ENCODE assay signal across 14 cellular contexts in the genomic region with DNA sequence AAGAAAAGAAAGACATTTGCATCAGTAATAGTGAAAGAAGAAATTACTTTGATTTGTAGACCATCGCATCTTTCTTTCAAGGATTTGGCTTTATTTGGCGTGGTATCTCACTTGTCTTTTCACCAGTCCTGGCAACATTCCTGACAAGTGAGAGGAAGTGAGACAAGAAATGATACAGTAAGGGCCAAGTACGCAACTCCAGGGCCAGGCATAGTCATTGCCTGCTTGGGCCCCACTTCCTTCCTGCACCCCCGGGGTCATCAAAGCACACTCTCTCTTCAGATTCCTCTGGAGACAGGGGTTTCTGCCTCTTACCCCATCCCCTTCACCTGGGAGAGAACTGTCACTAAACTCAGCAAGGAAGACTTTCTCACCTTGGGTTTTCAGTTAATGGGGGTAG. TPM values are rescaled to one million over a fixed set of nuclear protein-coding genes. Genes with fewer than 3 reads are reported as not detected.
A peak's percentile ranks its signal among the peaks of the same experiment; 100 is the strongest.
DNase-seq lines count a peak whose midpoint lies in the region; ATAC-seq and TF ChIP-seq lines count a peak whose summit lies in the region.
"Had no signal": no experiment of that assay in that cellular context is flagged by ENCODE, and none has a peak within 500 bp of the region (broad histone marks: within the 10 kb centered on the region; RNA-seq: fewer than 3 reads in every experiment).

No MANE protein-coding gene starts in this region.

- no peak overlapping the region for H3K4me3 Mint-ChIP-seq in CD8-positive, alpha-beta memory T cell
- no peak overlapping the region for H3K4me3 Mint-ChIP-seq in activated T-helper 17 cell treated with anti-CD3 and anti-CD28 coated beads, Interleukin-2, amount 50 U/mL, for 72 hours
- no peak overlapping the region for H3K4me3 Mint-ChIP-seq in glutamatergic neuron (ENCODE audit: unreplicated experiment)

- no peak for TF ChIP-seq POLR2A in IMR-90 (IDR thresholded peaks at IDR 0.05; ENCODE audit: low read depth, low read length)

- H3K36me3 ChIP-seq in CD8-positive, alpha-beta memory T cell (ENCODE audit: insufficient read depth, low read length) = peaks cover 9% of the 10 kb centered on the region
- peaks cover 2% of the 10 kb centered on the region; the same call in 1 of the 2 replicates for H3K36me3 ChIP-seq in IMR-90 (ENCODE audit: control insufficient read depth, insufficient read depth, low read length)
- H3K36me3 ChIP-seq in mesendoderm (ENCODE audit: control insufficient read depth, insufficient read depth, low read length) = no peaks in the 10 kb centered on the region
- H3K36me3 ChIP-seq: colonic mucosa, thoracic aorta had no signal

- POLR2A ChIA-PET in CD8-positive, alpha-beta memory T cell (lab: Charles Lee) = no interaction called here
- POLR2A ChIA-PET in IMR-90 (lab: Charles Lee; ENCODE audit: unreplicated experiment) = no interaction called here

- no peaks in the 10 kb centered on the region for H3K79me2 ChIP-seq in mesendoderm (ENCODE audit: control insufficient read depth, insufficient read depth, low read length)

- no peak overlapping the region for H3K18ac ChIP-seq in IMR-90 (ENCODE audit: low read depth, low read length)
- no peak overlapping the region for H3K18ac ChIP-seq in mesendoderm (ENCODE audit: low read length)

- ATAC-seq in IMR-90 (ENCODE audit: low read depth) = no peak
- ATAC-seq in activated T-helper 17 cell treated with anti-CD3 and anti-CD28 coated beads, Interleukin-2, amount 50 U/mL, for 72 hours (replicated peaks) = no peak

- in situ Hi-C loops in IMR-90 (cut with MboI; ENCODE audit: low sequenced_read_pairs) = no loop called here

- intact Hi-C loops in IMR-90 (cut with micrococcal nuclease) = no loop called here

- DNase-seq in CD8-positive, alpha-beta memory T cell = no peak
- DNase-seq in IMR-90 (no peak), mesendoderm (peak; percentile 38), glutamatergic neuron (no peak), T-helper 9 cell (no peak)
- DNase-seq in stimulated activated CD4-positive, alpha-beta T cell treated with anti-CD3 and anti-CD28 coated beads, Interleukin-12 subunit alpha, Interleukin-12 subunit beta, amount 100 ng/mL, for 4 hours = no peak
- DNase-seq in activated CD4-positive, alpha-beta T cell treated with anti-CD3 and anti-CD28 coated beads for 48 hours = no peak
- DNase-seq: Caco-2, colonic mucosa, Karpas-422 had no signal

- H3K4me3 ChIP-seq in CD8-positive, alpha-beta memory T cell (ENCODE audit: low read length) = no peak overlapping the region
- no peak overlapping the region for H3K4me3 ChIP-seq in IMR-90 (ENCODE audit: insufficient read depth, low read depth, low read length)
- H3K4me3 ChIP-seq in mesendoderm (ENCODE audit: low read length) = no peak overlapping the region
- H3K4me3 ChIP-seq: colonic mucosa, smooth muscle cell, thoracic aorta had no signal

- H4K91ac ChIP-seq in IMR-90 (ENCODE audit: insufficient read depth, low read depth, low read length) = no peak overlapping the region

- H2BK5ac ChIP-seq in IMR-90 (ENCODE audit: low read depth, low read length, poor library complexity, severe bottlenecking) (no peak overlapping the region), mesendoderm (ENCODE audit: low read length) (no peak overlapping the region)

- no peak overlapping the region for H2AFZ ChIP-seq in IMR-90 (replicated peaks; ENCODE audit: low read length, poor library complexity)

- H4K8ac ChIP-seq in IMR-90 (ENCODE audit: low read depth in 2 of 2, low read length in 2 of 2) = no peak overlapping the region
- no peak overlapping the region for H4K8ac ChIP-seq in mesendoderm (ENCODE audit: low read depth, low read length)

- dilution Hi-C loops in IMR-90 (cut with HindIII; ENCODE audit: low sequenced_read_pairs, unreplicated experiment) = no loop called here

- H4K20me1 ChIP-seq in IMR-90 (ENCODE audit: insufficient read depth, low read length) = no peaks in the 10 kb centered on the region

- TF ChIP-seq RAD21 in IMR-90 (IDR thresholded peaks at IDR 0.05; ENCODE audit: low read length) = no peak

- no peak overlapping the region for H2AK9ac ChIP-seq in IMR-90 (replicated peaks; ENCODE audit: low read depth, low read length, poor library complexity)

- peak overlapping the region in 6 of 8 donors; percentile 18 to 82 (median 68) for H3K27ac Mint-ChIP-seq in CD8-positive, alpha-beta memory T cell
- peak overlapping the region; percentile 31 for H3K27ac Mint-ChIP-seq in activated T-helper 17 cell treated with anti-CD3 and anti-CD28 coated beads, Interleukin-2, amount 50 U/mL, for 72 hours
- no peak overlapping the region for H3K27ac Mint-ChIP-seq in glutamatergic neuron (ENCODE audit: unreplicated experiment)

- H2BK120ac ChIP-seq in IMR-90 (ENCODE audit: low read depth, low read length) (no peak overlapping the region), mesendoderm (ENCODE audit: low read depth, low read length) (no peak overlapping the region)

- no peak overlapping the region for H2AK5ac ChIP-seq in IMR-90 (ENCODE audit: low read depth, low read length)
- no peak overlapping the region for H2AK5ac ChIP-seq in mesendoderm (ENCODE audit: low read length)

- peaks cover 14 to 31% (median 18%) of the 10 kb centered on the region in 3 donors for H3K4me1 Mint-ChIP-seq in CD8-positive, alpha-beta memory T cell
- peaks cover 4% of the 10 kb centered on the region for H3K4me1 Mint-ChIP-seq in activated T-helper 17 cell treated with anti-CD3 and anti-CD28 coated beads, Interleukin-2, amount 50 U/mL, for 72 hours
- peaks cover 21% of the 10 kb centered on the region for H3K4me1 Mint-ChIP-seq in glutamatergic neuron (ENCODE audit: low read depth, unreplicated experiment)

- H3K23ac ChIP-seq in IMR-90 (ENCODE audit: low read depth, low read length) (no peak overlapping the region), mesendoderm (ENCODE audit: low read length) (no peak overlapping the region)

- H3K27me3 ChIP-seq in CD8-positive, alpha-beta memory T cell (ENCODE audit: insufficient read depth, low read length, poor library complexity, severe bottlenecking) = no peaks in the 10 kb centered on the region
- no peaks in the 10 kb centered on the region for H3K27me3 ChIP-seq in IMR-90 (ENCODE audit: control insufficient read depth, insufficient read depth, low read length)
- no peaks in the 10 kb centered on the region for H3K27me3 ChIP-seq in mesendoderm (ENCODE audit: insufficient read depth, low read length, poor library complexity)
- H3K27me3 ChIP-seq: colonic mucosa, neutrophil had no signal

- no peak overlapping the region for H4K5ac ChIP-seq in IMR-90 (ENCODE audit: low read depth, low read length)
- no peak overlapping the region for H4K5ac ChIP-seq in mesendoderm (ENCODE audit: low read length)

- H3K9me3 ChIP-seq in CD8-positive, alpha-beta memory T cell (ENCODE audit: low read length) = no peaks in the 10 kb centered on the region
- H3K9me3 ChIP-seq in IMR-90 (ENCODE audit: control insufficient read depth, insufficient read depth, low read length) = peaks cover 3% of the 10 kb centered on the region; the same call in 1 of the 2 replicates
- H3K9me3 ChIP-seq: Caco-2, colonic mucosa, neutrophil, thoracic aorta had no signal

- no peak overlapping the region for H3K4me2 ChIP-seq in IMR-90 (ENCODE audit: low read depth, low read length)
- no peak overlapping the region for H3K4me2 ChIP-seq in mesendoderm (ENCODE audit: low read length)

- H3K56ac ChIP-seq in IMR-90 (ENCODE audit: extremely low read depth, insufficient read depth, low read length) (no peak overlapping the region), mesendoderm (ENCODE audit: low read length) (no peak overlapping the region)

- no TSS peak for BruUV-seq in IMR-90 (replicated peaks; lab: Mats Ljungman, UMichigan)

- H3K4ac ChIP-seq in IMR-90 (ENCODE audit: low read depth, low read length) = 0 out of 2 replicates have a peak overlapping the region, but pooled peaks have one; percentile 5
- no peak overlapping the region for H3K4ac ChIP-seq in mesendoderm (ENCODE audit: low read depth, low read length)

- WGBS in IMR-90 (ENCODE audit: extremely low coverage in 2 of 2, insufficient read length in 1 of 2), 2 experiments = no CpG with 5 or more reads among the region's 4 CpGs
- no CpG with 5 or more reads among the region's 4 CpGs for WGBS in mesendoderm (ENCODE audit: extremely low coverage, insufficient coverage, low lambda C conversion rate)

- H3K9ac ChIP-seq in IMR-90 (ENCODE audit: low read depth, low read length) (no peak overlapping the region), mesendoderm (ENCODE audit: low read length) (no peak overlapping the region)

- H3K27me3 Mint-ChIP-seq in CD8-positive, alpha-beta memory T cell = peaks cover 0 to 1% of the 10 kb centered on the region in 2 donors
- no peaks in the 10 kb centered on the region for H3K27me3 Mint-ChIP-seq in activated T-helper 17 cell treated with anti-CD3 and anti-CD28 coated beads, Interleukin-2, amount 50 U/mL, for 72 hours
- peaks cover 2% of the 10 kb centered on the region for H3K27me3 Mint-ChIP-seq in glutamatergic neuron (ENCODE audit: unreplicated experiment)

- no peak overlapping the region for H2BK20ac ChIP-seq in IMR-90 (ENCODE audit: low read depth, low read length)

- no peak overlapping the region for H3K27ac ChIP-seq in CD8-positive, alpha-beta memory T cell (ENCODE audit: low read depth, low read length)
- H3K27ac ChIP-seq in IMR-90 (ENCODE audit: insufficient read depth, low read length) (no peak overlapping the region), mesendoderm (ENCODE audit: low read depth, low read length) (no peak overlapping the region)
- H3K27ac ChIP-seq: colonic mucosa, neutrophil, thoracic aorta had no signal

- no peaks in the 10 kb centered on the region for H3K79me1 ChIP-seq in IMR-90 (ENCODE audit: low read depth in 1 of 2, low read length in 2 of 2)
- no peaks in the 10 kb centered on the region for H3K79me1 ChIP-seq in mesendoderm (ENCODE audit: low read length)

- CTCF ChIA-PET in CD8-positive, alpha-beta memory T cell (lab: Charles Lee) = no interaction called here
- CTCF ChIA-PET in IMR-90 (lab: Yijun Ruan, JAX) = no interaction called here

- 0 out of 2 replicates have a peak overlapping the region, but pooled peaks have one; percentile 39 for H3K14ac ChIP-seq in IMR-90 (replicated peaks; ENCODE audit: low read depth, low read length)

- TF ChIP-seq CTCF in IMR-90 (conservative IDR thresholded peaks at IDR 0.05; ENCODE audit: low read depth, low read length) (no peak), glutamatergic neuron (IDR thresholded peaks at IDR 0.05; ENCODE audit: partially characterized antibody, unreplicated experiment) (no peak)

- no peak overlapping the region for H2BK15ac ChIP-seq in IMR-90 (ENCODE audit: low read depth, low read length)
- H2BK15ac ChIP-seq in mesendoderm (replicated peaks; ENCODE audit: low read depth) = no peak overlapping the region

- no peaks in the 10 kb centered on the region for H3K4me1 ChIP-seq in CD8-positive, alpha-beta memory T cell (ENCODE audit: insufficient read depth, low read length)
- H3K4me1 ChIP-seq in IMR-90 (ENCODE audit: control insufficient read depth, insufficient read depth, low read length) (peaks cover 7% of the 10 kb centered on the region), mesendoderm (ENCODE audit: control insufficient read depth, low read depth, low read length) (peaks cover 2% of the 10 kb centered on the region)
- H3K4me1 ChIP-seq: Caco-2, colonic mucosa had no signal

- H3K9me3 Mint-ChIP-seq in CD8-positive, alpha-beta memory T cell = no peaks in the 10 kb centered on the region
- no peaks in the 10 kb centered on the region for H3K9me3 Mint-ChIP-seq in activated T-helper 17 cell treated with anti-CD3 and anti-CD28 coated beads, Interleukin-2, amount 50 U/mL, for 72 hours
- peaks cover 3% of the 10 kb centered on the region for H3K9me3 Mint-ChIP-seq in glutamatergic neuron (ENCODE audit: unreplicated experiment)

- peaks cover 19% of the 10 kb centered on the region for H3K9me1 ChIP-seq in IMR-90 (ENCODE audit: insufficient read depth, low read length)

- peaks cover 13 to 70% (median 18%) of the 10 kb centered on the region in 3 donors for H3K36me3 Mint-ChIP-seq in CD8-positive, alpha-beta memory T cell
- peaks cover 85% of the 10 kb centered on the region for H3K36me3 Mint-ChIP-seq in activated T-helper 17 cell treated with anti-CD3 and anti-CD28 coated beads, Interleukin-2, amount 50 U/mL, for 72 hours (ENCODE audit: low read depth)
- no peaks in the 10 kb centered on the region for H3K36me3 Mint-ChIP-seq in glutamatergic neuron (ENCODE audit: unreplicated experiment)

RNA-seq across cellular contexts. Expression of gene CD47, which starts 55.1 kb away (rescaled TPM):
- 100 to 1,000 TPM; 126 to 131 TPM for total RNA-seq in CD8-positive, alpha-beta memory T cell
- polyA plus RNA-seq in CD8-positive, alpha-beta memory T cell = 232 TPM
- total RNA-seq in IMR-90 (2012; rRNA removed) (52.0 and 110 TPM in 2 replicates), glutamatergic neuron (ENCODE audit: unreplicated experiment) (507 TPM)
- polyA plus RNA-seq in IMR-90 (2012; rRNA removed) = 32.2 and 45.9 TPM in 2 replicates
- polyA plus RNA-seq in IMR-90 (2012; cell fraction: cytosol; rRNA removed) = 21.8 and 23.3 TPM in 2 replicates
- polyA plus RNA-seq in IMR-90 (2012; cell fraction: nucleus; rRNA removed; ENCODE audit: low replicate concordance) = 14.8 and 56.7 TPM in 2 replicates
- total RNA-seq in activated T-helper 17 cell treated with anti-CD3 and anti-CD28 coated beads, Interleukin-2, amount 50 U/mL, for 72 hours = 100 to 1,000 TPM; 139 to 197 TPM
- polyA plus RNA-seq in mesendoderm (2013, experiment 1 of 2) = 4.5 TPM
- polyA plus RNA-seq in mesendoderm (2013, experiment 2 of 2) = 5.3 TPM
